In the genomic region with DNA sequence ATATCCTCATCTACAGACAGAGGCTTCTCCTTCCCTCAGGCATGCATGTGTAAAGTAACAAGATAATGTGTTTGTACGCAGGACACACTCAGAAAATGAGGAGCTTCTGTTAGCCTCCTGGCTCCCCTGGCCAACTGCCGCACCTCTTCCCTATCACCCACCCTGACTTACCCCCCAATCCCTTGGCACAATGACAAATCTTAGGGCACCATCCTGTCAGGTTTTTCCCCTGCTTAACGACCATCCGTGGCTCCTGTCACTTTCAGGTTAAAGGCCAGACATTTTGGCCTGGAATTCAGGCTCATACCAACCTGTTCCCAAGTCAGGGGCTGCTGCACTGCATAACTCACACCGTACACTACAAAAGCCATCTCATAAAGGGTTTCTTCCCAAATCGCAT, we compare ENCODE assay signal across 10 cellular contexts. TPM values are rescaled to one million over a fixed set of nuclear protein-coding genes. Genes with fewer than 3 reads are reported as not detected.
DNase-seq lines count a peak whose midpoint lies in the region; ATAC-seq, FAIRE-seq and TF ChIP-seq lines count a peak whose summit lies in the region.
"Had no signal": no experiment of that assay in that cellular context is flagged by ENCODE, and none has a peak within 500 bp of the region (broad histone marks: within the 10 kb centered on the region; RNA-seq: fewer than 3 reads in every experiment).

No MANE protein-coding gene starts in this region.

- 62% methylated on average over 6 of the region's 6 CpGs for WGBS in thymus

- intact Hi-C loops in kidney (cut with DNase I) = no loop called here

- ATAC-seq in activated T-cell treated with anti-CD3 and anti-CD28 coated beads, Interleukin-2, amount 50 U/mL, for 4 hours = no peak
- no peak for ATAC-seq in activated T-helper 17 cell treated with anti-CD3 and anti-CD28 coated beads, Interleukin-2, amount 50 U/mL, for 72 hours (replicated peaks)
- no peak for ATAC-seq in memory B cell (ENCODE audit: low read depth)
- ATAC-seq in HG02623 (IDR thresholded peaks at IDR 0.05; ENCODE audit: unreplicated experiment) = no peak

- FAIRE-seq in kidney (lab: Jason Lieb, UNC) = no peak

- no peaks in the 10 kb centered on the region for H3K27me3 ChIP-seq in thymus (ENCODE audit: control insufficient read depth, insufficient read depth)

- H3K4me3 ChIP-seq in thymus (ENCODE audit: low read length) (no peak overlapping the region), kidney (ENCODE audit: low read length in 2 of 2) (no peak overlapping the region)

- no peak overlapping the region for H3K9ac ChIP-seq in kidney (ENCODE audit: low read length in 2 of 2)

- no peak for TF ChIP-seq CTCF in kidney (IDR thresholded peaks at IDR 0.05; ENCODE audit: borderline replicate concordance, extremely low read depth, insufficient read depth)

- H3K27me3 Mint-ChIP-seq in activated T-cell treated with anti-CD3 and anti-CD28 coated beads, Interleukin-2, amount 50 U/mL, for 4 hours (ENCODE audit: low read depth) = no peaks in the 10 kb centered on the region
- no peaks in the 10 kb centered on the region for H3K27me3 Mint-ChIP-seq in activated T-helper 17 cell treated with anti-CD3 and anti-CD28 coated beads, Interleukin-2, amount 50 U/mL, for 72 hours
- H3K27me3 Mint-ChIP-seq in memory B cell = no peaks in the 10 kb centered on the region

- no peak for DNase-seq in activated T-cell treated with anti-CD3 and anti-CD28 coated beads, Interleukin-2, amount 50 U/mL, for 4 hours
- DNase-seq in activated T-cell treated with anti-CD3 and anti-CD28 coated beads for 4 hours = no peak
- DNase-seq in memory B cell (ENCODE audit: low spot score in 2 of 2) = no peak
- no peak for DNase-seq in kidney
- DNase-seq in NCI-H1048 (lab: John Stamatoyannopoulos, UW) = no peak
- DNase-seq: AML-193; stimulated activated CD4-positive, alpha-beta T cell treated with anti-CD3 and anti-CD28 coated beads, Interleukin-4, amount 100 ng/mL, for 4 hours had no signal

- peaks cover 41% of the 10 kb centered on the region for H3K4me1 ChIP-seq in thymus (ENCODE audit: control insufficient read depth, insufficient read depth, low read length)
- peaks cover 0 to 11% of the 10 kb centered on the region in 2 donors for H3K4me1 ChIP-seq in kidney (ENCODE audit: control insufficient read depth in 1 of 2, insufficient read depth in 1 of 2, low read depth in 1 of 2, low read length in 2 of 2)

- no peaks in the 10 kb centered on the region for H3K9me3 Mint-ChIP-seq in activated T-cell treated with anti-CD3 and anti-CD28 coated beads, Interleukin-2, amount 50 U/mL, for 4 hours
- H3K9me3 Mint-ChIP-seq in activated T-helper 17 cell treated with anti-CD3 and anti-CD28 coated beads, Interleukin-2, amount 50 U/mL, for 72 hours = no peaks in the 10 kb centered on the region
- H3K9me3 Mint-ChIP-seq in memory B cell = no peaks in the 10 kb centered on the region

- H3K4me1 Mint-ChIP-seq in activated T-cell treated with anti-CD3 and anti-CD28 coated beads, Interleukin-2, amount 50 U/mL, for 4 hours (ENCODE audit: low read depth) = peaks cover 67% of the 10 kb centered on the region
- H3K4me1 Mint-ChIP-seq in activated T-helper 17 cell treated with anti-CD3 and anti-CD28 coated beads, Interleukin-2, amount 50 U/mL, for 72 hours = peaks cover 45% of the 10 kb centered on the region
- peaks cover 53% of the 10 kb centered on the region for H3K4me1 Mint-ChIP-seq in memory B cell

- peak overlapping the region; percentile 30 for H3K27ac Mint-ChIP-seq in activated T-helper 17 cell treated with anti-CD3 and anti-CD28 coated beads, Interleukin-2, amount 50 U/mL, for 72 hours
- H3K27ac Mint-ChIP-seq in memory B cell = peak overlapping the region; percentile 82

- no peaks in the 10 kb centered on the region for H3K36me3 ChIP-seq in thymus (ENCODE audit: control insufficient read depth, insufficient read depth)
- no peaks in the 10 kb centered on the region for H3K36me3 ChIP-seq in kidney (ENCODE audit: control insufficient read depth in 1 of 2, insufficient read depth in 2 of 2, low read length in 2 of 2)

- peaks cover 8% of the 10 kb centered on the region for H3K36me3 Mint-ChIP-seq in activated T-cell treated with anti-CD3 and anti-CD28 coated beads, Interleukin-2, amount 50 U/mL, for 4 hours (ENCODE audit: insufficient read depth)
- H3K36me3 Mint-ChIP-seq in activated T-helper 17 cell treated with anti-CD3 and anti-CD28 coated beads, Interleukin-2, amount 50 U/mL, for 72 hours (ENCODE audit: low read depth) = peaks cover 71% of the 10 kb centered on the region
- H3K36me3 Mint-ChIP-seq in memory B cell = peaks cover 20% of the 10 kb centered on the region

- H3K9me3 ChIP-seq in thymus (ENCODE audit: control insufficient read depth) (no peaks in the 10 kb centered on the region), kidney (ENCODE audit: control insufficient read depth in 1 of 2, low read length in 2 of 2) (no peaks in the 10 kb centered on the region)

- peak overlapping the region; percentile 37 for H3K4me3 Mint-ChIP-seq in activated T-cell treated with anti-CD3 and anti-CD28 coated beads, Interleukin-2, amount 50 U/mL, for 4 hours
- peak overlapping the region; percentile 89 for H3K4me3 Mint-ChIP-seq in activated T-helper 17 cell treated with anti-CD3 and anti-CD28 coated beads, Interleukin-2, amount 50 U/mL, for 72 hours
- H3K4me3 Mint-ChIP-seq in memory B cell = peak overlapping the region; percentile 49

- H3K27ac ChIP-seq in thymus (ENCODE audit: low read depth) (peak overlapping the region; percentile 83), kidney (ENCODE audit: low read depth in 2 of 2, low read length in 2 of 2) (no peak overlapping the region)

RNA-seq across cellular contexts. Expression of gene AKNA, which starts 7.4 kb away (rescaled TPM):
- total RNA-seq in activated T-cell treated with anti-CD3 and anti-CD28 coated beads, Interleukin-2, amount 50 U/mL, for 4 hours = 10 to 100 TPM; 77.2 to 81.7 (median 80.6) TPM
- 100 to 1,000 TPM; 169 to 184 TPM for total RNA-seq in activated T-helper 17 cell treated with anti-CD3 and anti-CD28 coated beads, Interleukin-2, amount 50 U/mL, for 72 hours
- 162 TPM for polyA plus RNA-seq in thymus
- total RNA-seq in kidney = 52.1 TPM
- 6.1 TPM for polyA plus RNA-seq in kidney (ENCODE audit: insufficient read depth, low read depth, low replicate concordance)

Comparison
In these comparisons a context has a peak if more than half of its experiments do, and no peak if none do; other contexts are left out.
1. H3K4me3 Mint-ChIP-seq: peak in every context shown above with its lines; median percentile 89 in activated T-helper 17 cell treated with anti-CD3 and anti-CD28 coated beads, Interleukin-2, amount 50 U/mL, for 72 hours; 49 in memory B cell; 37 in activated T-cell treated with anti-CD3 and anti-CD28 coated beads, Interleukin-2, amount 50 U/mL, for 4 hours.